In the genomic region with DNA sequence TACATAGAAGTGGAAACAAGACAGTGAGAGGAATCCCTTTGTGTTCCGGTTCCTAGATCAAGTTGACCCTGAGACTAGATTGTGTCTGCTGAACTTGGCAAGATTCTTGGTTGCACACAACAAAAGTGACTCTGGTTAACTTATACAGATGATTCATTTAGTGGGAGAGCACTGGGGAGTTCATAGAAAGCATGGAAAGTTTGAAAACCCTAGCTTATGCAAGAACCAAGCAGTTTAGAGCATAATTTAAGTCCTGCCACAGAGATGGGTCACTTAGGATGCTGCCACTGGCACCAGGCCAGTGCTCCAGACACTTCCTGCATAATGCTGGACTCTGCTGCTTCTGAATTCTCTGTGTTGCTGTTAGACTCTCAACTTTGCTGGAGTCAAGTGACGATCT, we compare ENCODE assay signal across 1 cellular context.
TF ChIP-seq lines count a peak whose summit lies in the region.

No MANE protein-coding gene starts in this region.

TF ChIP-seq in IMR-90, 13 proteins besides CTCF, POLR2A, EP300 and RAD21:
- no peak for TF ChIP-seq CEBPB (IDR thresholded peaks at IDR 0.05; ENCODE audit: low read depth, low read length)
- TF ChIP-seq, protein P1, sequence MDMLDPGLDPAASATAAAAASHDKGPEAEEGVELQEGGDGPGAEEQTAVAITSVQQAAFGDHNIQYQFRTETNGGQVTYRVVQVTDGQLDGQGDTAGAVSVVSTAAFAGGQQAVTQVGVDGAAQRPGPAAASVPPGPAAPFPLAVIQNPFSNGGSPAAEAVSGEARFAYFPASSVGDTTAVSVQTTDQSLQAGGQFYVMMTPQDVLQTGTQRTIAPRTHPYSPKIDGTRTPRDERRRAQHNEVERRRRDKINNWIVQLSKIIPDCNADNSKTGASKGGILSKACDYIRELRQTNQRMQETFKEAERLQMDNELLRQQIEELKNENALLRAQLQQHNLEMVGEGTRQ (IDR thresholded peaks at IDR 0.05; ENCODE audit: low read depth, low read length), result no peak
- TF ChIP-seq MAZ (IDR thresholded peaks at IDR 0.05; ENCODE audit: borderline replicate concordance, low read depth, low read length), result no peak
- no peak for TF ChIP-seq NFE2L2 (IDR thresholded peaks at IDR 0.05; ENCODE audit: low read depth, low read length)
- no peak for TF ChIP-seq MAFK (IDR thresholded peaks at IDR 0.05; ENCODE audit: low read depth, low read length)
- TF ChIP-seq BHLHE40 (IDR thresholded peaks at IDR 0.05; ENCODE audit: low read depth, low read length), result no peak
- TF ChIP-seq MXI1 (IDR thresholded peaks at IDR 0.05; ENCODE audit: borderline replicate concordance, low read depth, low read length), result no peak
- no peak for TF ChIP-seq RFX5 (IDR thresholded peaks at IDR 0.05; ENCODE audit: low read depth, low read length)
- TF ChIP-seq SMC3 (IDR thresholded peaks at IDR 0.05; ENCODE audit: low read depth, low read length), result no peak
- TF ChIP-seq, protein P2, sequence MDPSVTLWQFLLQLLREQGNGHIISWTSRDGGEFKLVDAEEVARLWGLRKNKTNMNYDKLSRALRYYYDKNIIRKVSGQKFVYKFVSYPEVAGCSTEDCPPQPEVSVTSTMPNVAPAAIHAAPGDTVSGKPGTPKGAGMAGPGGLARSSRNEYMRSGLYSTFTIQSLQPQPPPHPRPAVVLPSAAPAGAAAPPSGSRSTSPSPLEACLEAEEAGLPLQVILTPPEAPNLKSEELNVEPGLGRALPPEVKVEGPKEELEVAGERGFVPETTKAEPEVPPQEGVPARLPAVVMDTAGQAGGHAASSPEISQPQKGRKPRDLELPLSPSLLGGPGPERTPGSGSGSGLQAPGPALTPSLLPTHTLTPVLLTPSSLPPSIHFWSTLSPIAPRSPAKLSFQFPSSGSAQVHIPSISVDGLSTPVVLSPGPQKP (IDR thresholded peaks at IDR 0.05; ENCODE audit: borderline replicate concordance, low read depth, low read length), result no peak
- no peak for TF ChIP-seq FOS (IDR thresholded peaks at IDR 0.05; ENCODE audit: low read depth, low read length)
- no peak for TF ChIP-seq RCOR1 (IDR thresholded peaks at IDR 0.05; ENCODE audit: insufficient replicate concordance, low read length)
- no peak for TF ChIP-seq CHD1 (IDR thresholded peaks at IDR 0.05; ENCODE audit: low read depth, low read length)
